Comparison of ENCODE assay signal across 25 cellular contexts in the genomic region with DNA sequence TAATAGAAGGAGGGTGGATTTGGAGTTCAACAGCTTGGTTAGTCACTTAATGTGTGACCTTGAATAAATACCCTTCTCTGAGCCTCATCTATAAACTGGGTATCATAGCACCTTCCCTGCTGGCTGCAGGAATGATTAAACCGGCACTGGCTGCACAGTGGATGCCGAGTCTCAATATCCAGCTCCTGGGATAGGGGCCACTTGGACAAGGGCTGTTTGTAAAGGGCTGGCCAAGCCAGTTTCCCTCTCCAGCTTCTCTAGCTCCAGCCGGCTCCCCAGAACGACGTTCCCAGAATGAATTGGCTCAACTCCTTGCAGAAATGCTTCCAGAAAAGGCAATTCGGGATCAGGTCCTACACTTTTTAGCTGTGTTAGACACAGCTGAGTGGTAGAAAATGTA.
"Had no signal": no experiment of that assay in that cellular context is flagged by ENCODE, and none has a peak within 500 bp of the region (broad histone marks: within the 10 kb centered on the region; RNA-seq: fewer than 3 reads in every experiment).

No MANE protein-coding gene starts in this region.

- H3K27ac ChIP-seq: epithelial cell of prostate, hepatocyte, lower lobe of right lung had no signal

- H3K36me3 ChIP-seq: esophagus squamous epithelium, lower lobe of right lung, stomach, tibial nerve had no signal

- H3K4me3 Mint-ChIP-seq: activated CD4-positive, alpha-beta T cell treated with anti-CD3 and anti-CD28 coated beads for 36 hours; activated naive CD4-positive, alpha-beta T cell treated with anti-CD3 and anti-CD28 coated beads for 36 hours; activated naive CD8-positive, alpha-beta T cell treated with anti-CD3 and anti-CD28 coated beads, Interleukin-2, amount 10 ng/mL, durations not matched to agents 7 days and 5 days; activated T-helper 1 cell treated with anti-CD3 and anti-CD28 coated beads, Interleukin-12 subunit alpha, Interleukin-12 subunit beta, Interleukin-2, Interleukin-4 antibody, amounts not matched to agents 30 ng/mL and 10 ng/mL and 1 ng/mL, durations not matched to agents 14 hours and 24 hours and 36 hours; natural killer cell treated with Interleukin-12 subunit alpha and Interleukin-12 subunit beta and Interleukin-15 and Interleukin-18, amount 100 ng/mL, for 72 hours; stimulated activated naive B cell treated with anti-CD40 and anti-IgM and Interleukin-4, amounts not matched to agents 10 μg/mL and 1 μg/mL and 100 μg/mL, for 72 hours had no signal

- ATAC-seq: activated CD4-positive, alpha-beta T cell treated with anti-CD3 and anti-CD28 coated beads for 36 hours; left colon; lower lobe of right lung; natural killer cell treated with Interleukin-12 subunit alpha and Interleukin-12 subunit beta and Interleukin-15 and Interleukin-18, amount 100 ng/mL, for 72 hours; stimulated activated naive B cell treated with anti-CD40 and anti-IgM and Interleukin-4, amounts not matched to agents 10 μg/mL and 1 μg/mL and 100 μg/mL, for 72 hours had no signal

- H3K9me3 ChIP-seq: esophagus squamous epithelium, lower lobe of right lung had no signal

- DNase-seq: activated CD4-positive, alpha-beta T cell treated with anti-CD3 and anti-CD28 coated beads for 36 hours; activated CD4-positive, CD25-positive, alpha-beta regulatory T cell; activated effector memory CD4-positive, alpha-beta T cell treated with anti-CD3 and anti-CD28 coated beads, Interleukin-2, amount 50 U/mL, for 16 hours; activated naive CD4-positive, alpha-beta T cell treated with anti-CD3 and anti-CD28 coated beads for 36 hours; activated naive CD8-positive, alpha-beta T cell treated with anti-CD3 and anti-CD28 coated beads, Interleukin-2, amount 10 ng/mL, durations not matched to agents 7 days and 5 days; activated T-cell treated with anti-CD3 and anti-CD28 coated beads for 4 hours; central memory CD4-positive, alpha-beta T cell; dermis blood vessel endothelial cell; effector CD8-positive, alpha-beta T cell; esophagus squamous epithelium; foreskin melanocyte; glutamatergic neuron; left colon; lower lobe of right lung; mesendoderm; stimulated activated CD4-positive, alpha-beta T cell treated with anti-CD3 and anti-CD28 coated beads, Interleukin-1b, Interleukin-23, amount 100 ng/mL, for 48 hours; stimulated activated CD4-positive, alpha-beta T cell treated with anti-CD3 and anti-CD28 coated beads, Interleukin-4, amount 100 ng/mL, for 4 hours; stimulated activated naive B cell treated with anti-CD40 and anti-IgM and Interleukin-4, amounts not matched to agents 10 μg/mL and 1 μg/mL and 100 μg/mL, for 72 hours; stomach had no signal

- H3K4me3 ChIP-seq: esophagus squamous epithelium, hepatocyte, lower lobe of right lung, smooth muscle cell, stomach, tibial nerve had no signal

- H3K27ac Mint-ChIP-seq: activated CD4-positive, alpha-beta T cell treated with anti-CD3 and anti-CD28 coated beads for 36 hours; activated naive CD4-positive, alpha-beta T cell treated with anti-CD3 and anti-CD28 coated beads for 36 hours; activated naive CD8-positive, alpha-beta T cell treated with anti-CD3 and anti-CD28 coated beads, Interleukin-2, amount 10 ng/mL, durations not matched to agents 7 days and 5 days; activated T-helper 1 cell treated with anti-CD3 and anti-CD28 coated beads, Interleukin-12 subunit alpha, Interleukin-12 subunit beta, Interleukin-2, Interleukin-4 antibody, amounts not matched to agents 30 ng/mL and 10 ng/mL and 1 ng/mL, durations not matched to agents 14 hours and 24 hours and 36 hours; natural killer cell treated with Interleukin-12 subunit alpha and Interleukin-12 subunit beta and Interleukin-15 and Interleukin-18, amount 100 ng/mL, for 72 hours; stimulated activated naive B cell treated with anti-CD40 and anti-IgM and Interleukin-4, amounts not matched to agents 10 μg/mL and 1 μg/mL and 100 μg/mL, for 72 hours had no signal

- H3K27me3 ChIP-seq: hepatocyte, stomach, tibial nerve had no signal
